1 cellular context compared by ENCODE assay signal in genomic region chr4:185425600-185426352, GRCh38.
A peak's percentile ranks its signal among the peaks of the same experiment; 100 is the strongest.
TF ChIP-seq lines count a peak whose summit lies in the region.

Gene UFSP2, minus strand, starts transcription at chr4:185425964. Its CDS starts 96 bp downstream, at chr4:185425868.

TF ChIP-seq in GM12878, 131 proteins besides CTCF, POLR2A, EP300 and RAD21 (continued from another document and continues in another):
- TF ChIP-seq ZBTB40 (IDR thresholded peaks at IDR 0.05; ENCODE audit: borderline replicate concordance) (peak; percentile 63), HCFC1 (IDR thresholded peaks at IDR 0.05; ENCODE audit: low read length) (peak; percentile 89), SUZ12 (IDR thresholded peaks at IDR 0.05; ENCODE audit: unreplicated experiment) (no peak), STAT1 (conservative IDR thresholded peaks at IDR 0.05) (peak; percentile 96; the same call in 1 of the 2 replicates), MTA3 (IDR thresholded peaks at IDR 0.05; ENCODE audit: borderline replicate concordance, low read length) (no peak; the same call in 1 of the 2 replicates), MEF2B (IDR thresholded peaks at IDR 0.05; ENCODE audit: partially characterized antibody, poor library complexity, severe bottlenecking) (peak; percentile 55), ZNF592 (IDR thresholded peaks at IDR 0.05) (no peak), RELB (IDR thresholded peaks at IDR 0.05; ENCODE audit: low read depth) (peak; percentile 74), BACH1 (IDR thresholded peaks at IDR 0.05; ENCODE audit: borderline replicate concordance) (peak; percentile 82), NR2C2 (IDR thresholded peaks at IDR 0.05; ENCODE audit: borderline replicate concordance, control insufficient read depth, insufficient read length, low read depth) (no peak), FOXK2 (IDR thresholded peaks at IDR 0.05) (peak; percentile 99), TARDBP (IDR thresholded peaks at IDR 0.05; ENCODE audit: borderline replicate concordance) (no peak), CREB1 (IDR thresholded peaks at IDR 0.05; ENCODE audit: low read depth) (peak; percentile 99), RELA (IDR thresholded peaks at IDR 0.05; ENCODE audit: borderline replicate concordance, partially characterized antibody) (peak; percentile 87), MXI1 (IDR thresholded peaks at IDR 0.05; ENCODE audit: low read depth, low read length) (peak; percentile 99), SMAD5 (IDR thresholded peaks at IDR 0.05; ENCODE audit: low read depth) (no peak), ELK1 (IDR thresholded peaks at IDR 0.05; ENCODE audit: low read depth, low read length) (0 out of 2 replicates have a peak, but pooled peaks have one; percentile 34), CBFB (IDR thresholded peaks at IDR 0.05; ENCODE audit: low read depth) (no peak), ASH2L (IDR thresholded peaks at IDR 0.05; ENCODE audit: borderline replicate concordance, low read depth) (peak; percentile 72; the same call in 1 of the 2 replicates), TAF1 (IDR thresholded peaks at IDR 0.05; ENCODE audit: borderline replicate concordance, low read depth, low read length) (peak; percentile 62; the same call in 1 of the 2 replicates), NKRF (conservative IDR thresholded peaks at IDR 0.05) (peak; percentile 97), HDAC6 (IDR thresholded peaks at IDR 0.05; ENCODE audit: unreplicated experiment) (peak; percentile 58), MLLT1 (IDR thresholded peaks at IDR 0.05) (peak; percentile 48), PRDM15 (CRISPR knock-in tag; IDR thresholded peaks at IDR 0.05) (no peak), STAT3 (IDR thresholded peaks at IDR 0.05; ENCODE audit: low read depth, low read length) (no peak), CREM (IDR thresholded peaks at IDR 0.05; ENCODE audit: low read depth) (peak; percentile 99), WRNIP1 (IDR thresholded peaks at IDR 0.05; ENCODE audit: borderline replicate concordance, low read depth, low read length) (no peak), SIN3A (IDR thresholded peaks at IDR 0.05; ENCODE audit: low read depth, low read length) (peak; percentile 99), EGR1 (IDR thresholded peaks at IDR 0.05; ENCODE audit: borderline replicate concordance in 1 of 2, low read depth in 2 of 2, low read length in 2 of 2) (peak in 1 of 2 experiments; percentile 85; a peak in 2 of 3 replicates), SP1 (IDR thresholded peaks at IDR 0.05; ENCODE audit: low read depth, low read length) (peak; percentile 82), PAX5 (IDR thresholded peaks at IDR 0.05; ENCODE audit: borderline replicate concordance, low read depth, low read length) (peak; percentile 55; the same call in 1 of the 2 replicates), POLR2AphosphoS5 (IDR thresholded peaks at IDR 0.05; ENCODE audit: low read length) (peak; percentile 55), BHLHE40 (IDR thresholded peaks at IDR 0.05; ENCODE audit: borderline replicate concordance in 1 of 2, low read depth in 2 of 2, low read length in 1 of 2) (peak; percentile 99), RB1 (IDR thresholded peaks at IDR 0.05; ENCODE audit: borderline replicate concordance) (peak; percentile 85; the same call in 1 of the 2 replicates)
